Comparison of ENCODE assay signal across 8 cellular contexts in the genomic region with DNA sequence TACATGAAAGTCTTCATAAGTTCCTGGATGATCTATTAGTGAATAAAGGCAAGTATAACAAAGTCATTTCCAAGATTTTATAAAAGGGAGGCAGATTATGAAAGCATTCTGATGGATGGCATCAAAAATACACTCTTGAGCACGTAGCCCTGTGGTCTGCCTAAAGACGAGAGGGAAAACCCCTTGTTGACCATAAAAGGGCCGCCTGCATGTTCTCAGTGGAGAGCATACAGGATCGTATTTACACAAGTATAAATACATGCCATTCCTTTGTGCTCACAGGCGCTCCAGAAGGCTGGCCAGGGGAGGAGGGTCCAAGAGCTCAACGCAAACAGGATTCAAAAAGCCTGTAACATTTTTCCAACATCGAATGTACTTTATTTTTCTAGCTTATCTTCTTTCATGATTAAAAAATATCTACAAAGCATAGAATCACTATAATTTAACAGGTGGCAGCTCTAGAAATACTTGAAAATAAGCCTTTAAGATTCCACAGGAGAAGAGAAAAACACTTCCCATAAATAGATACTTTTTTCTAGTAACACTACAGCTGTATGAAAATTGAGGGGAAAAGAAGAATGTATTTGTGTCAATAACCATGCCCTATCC. TPM values are rescaled to one million over a fixed set of nuclear protein-coding genes. Genes with fewer than 3 reads are reported as not detected.
DNase-seq lines count a peak whose midpoint lies in the region; ATAC-seq and TF ChIP-seq lines count a peak whose summit lies in the region.

No MANE protein-coding gene starts in this region.

- peak overlapping the region; percentile 3 for H3K4me3 ChIP-seq in epithelial cell of proximal tubule (ENCODE audit: low read depth, low read length)

- TF ChIP-seq CTCF in epithelial cell of proximal tubule (conservative IDR thresholded peaks at IDR 0.05; ENCODE audit: low read depth, low read length) = no peak

- DNase-seq in EL (peak; percentile 96), NCI-H526 (lab: John Stamatoyannopoulos, UW) (peak; percentile 1 to 62), epithelial cell of proximal tubule (ENCODE audit: low read depth) (peak; percentile 79), non-pigmented ciliary epithelial cell (ENCODE audit: low read depth) (peak; percentile 95), NCI-H1105 (lab: John Stamatoyannopoulos, UW) (no peak), AG08395 (ENCODE audit: low spot score) (no peak)

- ATAC-seq in HG02884 (IDR thresholded peaks at IDR 0.05; ENCODE audit: unreplicated experiment) = no peak
- no peak for ATAC-seq in HG02970 (IDR thresholded peaks at IDR 0.05; ENCODE audit: low FRiP score, unreplicated experiment)

RNA-seq across cellular contexts. Expression of a gene that starts 29.6 kb away (rescaled TPM):
- 56.7 and 64.7 TPM in 2 replicates for total RNA-seq in epithelial cell of proximal tubule

Comparison
In these comparisons a context has a peak if more than half of its experiments do, and no peak if none do; other contexts are left out.
1. DNase-seq: peak in EL (single experiment), NCI-H526 (2 of 2), epithelial cell of proximal tubule (single experiment) and non-pigmented ciliary epithelial cell (single experiment); none in NCI-H1105 (single experiment) and AG08395 (single experiment).